Comparison of ENCODE assay signal across 8 cellular contexts in the genomic region with DNA sequence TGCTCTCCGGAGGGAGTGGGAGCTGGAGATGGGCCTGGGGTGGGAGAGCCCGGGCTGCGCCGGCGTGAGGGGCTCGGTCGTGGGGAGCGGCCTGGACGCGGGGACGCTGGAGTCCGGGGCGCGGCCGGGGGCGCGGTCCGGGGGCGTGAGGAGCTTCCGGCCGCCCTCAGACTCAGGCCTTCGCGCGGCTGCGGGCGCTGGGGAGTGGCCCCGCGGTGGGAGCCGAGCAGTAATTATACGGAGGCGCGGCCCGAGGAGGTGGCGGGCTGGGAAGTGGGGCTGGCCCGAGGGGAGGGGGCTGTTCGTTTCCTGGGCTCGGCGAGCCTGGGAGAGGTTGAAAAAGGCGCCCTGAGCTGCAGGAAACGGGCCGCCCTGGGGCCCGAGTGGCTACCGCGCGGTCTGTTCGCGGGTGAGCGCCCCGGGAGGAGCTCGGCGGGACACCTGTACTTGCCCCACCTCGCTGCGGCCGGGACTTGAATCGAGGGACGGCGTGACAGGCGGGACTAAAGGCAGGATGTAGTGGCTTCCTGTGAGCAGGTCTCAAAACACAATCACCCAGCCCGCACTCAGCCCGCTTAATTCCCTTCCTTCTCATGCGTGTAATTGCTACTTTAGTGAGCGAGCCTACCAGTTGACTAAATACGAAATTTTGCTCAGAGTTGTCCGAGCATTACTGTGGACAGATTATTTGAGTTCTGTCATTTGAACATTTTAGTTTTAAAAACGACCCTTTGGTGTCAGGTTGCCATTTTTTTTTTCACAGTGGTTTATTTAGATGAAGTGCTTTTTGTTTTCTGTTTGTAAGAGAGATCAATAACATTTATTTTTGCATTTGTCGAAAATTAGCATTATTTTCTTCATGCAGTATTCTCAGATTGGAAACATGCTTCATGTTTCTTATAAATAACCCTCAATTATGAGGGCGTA. TPM values are rescaled to one million over a fixed set of nuclear protein-coding genes. Genes with fewer than 3 reads are reported as not detected.
DNase-seq lines count a peak whose midpoint lies in the region; TF ChIP-seq lines count a peak whose summit lies in the region.

No MANE protein-coding gene starts in this region.

- H3K4me3 Mint-ChIP-seq in H9, result peak overlapping the region; percentile 79 to 84

- peak overlapping the region; percentile 80 for H3K4me3 ChIP-seq in Loucy (ENCODE audit: low read length, poor library complexity, severe bottlenecking)
- peak overlapping the region; percentile 68 to 85 for H3K4me3 ChIP-seq in neutrophil (ENCODE audit: low read depth in 1 of 2, low read length in 1 of 2)
- peak overlapping the region; percentile 82 to 92 for H3K4me3 ChIP-seq in testis

- H2BK12ac ChIP-seq in H9 (ENCODE audit: insufficient read length, low read depth, low read length), result no peak overlapping the region

- no CpG with 5 or more reads among the region's 67 CpGs for WGBS in H9 (ENCODE audit: extremely low coverage, insufficient read length, low lambda C conversion rate)
- WGBS in testis, 2 donors, result 3 to 8% methylated on average over 9 to 50 of the region's 67 CpGs

- H3K4ac ChIP-seq in H9 (ENCODE audit: low read depth, low read length), result no peak overlapping the region

- no peak overlapping the region for H2BK20ac ChIP-seq in H9 (ENCODE audit: low read depth, low read length, poor library complexity, severe bottlenecking)

- H3K56ac ChIP-seq in H9 (ENCODE audit: insufficient read length, low read depth, low read length), result no peak overlapping the region

- H2AK5ac ChIP-seq in H9 (ENCODE audit: insufficient read length, low read length), result no peak overlapping the region

- peak overlapping the region in 2 of 3 experiments; percentile 55 to 89; a peak in 3 of 7 replicates for H3K27ac Mint-ChIP-seq in H9

- no peak overlapping the region for H2BK5ac ChIP-seq in H9 (ENCODE audit: insufficient read length, low read length)

- H3K9ac ChIP-seq in ES-I3 (ENCODE audit: low read depth, low read length) (peak overlapping the region; percentile 95), H9 (ENCODE audit: extremely low read depth, insufficient read length, low read length) (peak overlapping the region; percentile 54), Loucy (ENCODE audit: low read depth, low read length, poor library complexity, severe bottlenecking) (peak overlapping the region; percentile 80)

- TF ChIP-seq CTCF in H9 (conservative IDR thresholded peaks at IDR 0.05) (no peak), Loucy (conservative IDR thresholded peaks at IDR 0.05; ENCODE audit: low read length) (no peak), neutrophil (IDR thresholded peaks at IDR 0.05) (no peak), testis (IDR thresholded peaks at IDR 0.05) (no peak)

- H3K23ac ChIP-seq in H9 (ENCODE audit: insufficient read length, low read depth, low read length), result no peak overlapping the region

- no peak overlapping the region for H2BK15ac ChIP-seq in H9 (ENCODE audit: low read depth, low read length)

- no peak overlapping the region for H3K18ac ChIP-seq in H9 (ENCODE audit: insufficient read length, low read depth, low read length)

- peaks cover 12% of the 10 kb centered on the region for H3K4me1 ChIP-seq in ES-I3 (ENCODE audit: insufficient read depth, low read length)
- peaks cover 2% of the 10 kb centered on the region; the same call in 1 of the 2 replicates for H3K4me1 ChIP-seq in H9 (ENCODE audit: insufficient read depth, low read length)
- peaks cover 61% of the 10 kb centered on the region for H3K4me1 ChIP-seq in Loucy (ENCODE audit: insufficient read depth, low read length, poor library complexity, severe bottlenecking)
- H3K4me1 ChIP-seq in neutrophil (ENCODE audit: control insufficient read depth in 1 of 2, insufficient read depth in 1 of 2, low read depth in 1 of 2, low read length in 1 of 2), result peaks cover 69 to 88% of the 10 kb centered on the region in 2 experiments
- peaks cover 4% of the 10 kb centered on the region for H3K4me1 ChIP-seq in testis

- H3K36me3 ChIP-seq in ES-I3 (ENCODE audit: insufficient read depth, low read length), result no peaks in the 10 kb centered on the region
- no peaks in the 10 kb centered on the region for H3K36me3 ChIP-seq in Loucy (ENCODE audit: insufficient read depth, low read length)
- H3K36me3 ChIP-seq in neutrophil, result no peaks in the 10 kb centered on the region
- H3K36me3 ChIP-seq in testis (ENCODE audit: low read depth, missing control alignments), result no peaks in the 10 kb centered on the region

- H3K9me3 Mint-ChIP-seq in H9, result no peaks in the 10 kb centered on the region

- no peaks in the 10 kb centered on the region for H3K27me3 ChIP-seq in H9 (ENCODE audit: insufficient read depth, low read length)
- peaks cover 6% of the 10 kb centered on the region for H3K27me3 ChIP-seq in Loucy (ENCODE audit: insufficient read depth, low read length, poor library complexity, severe bottlenecking)
- H3K27me3 ChIP-seq in neutrophil, result no peaks in the 10 kb centered on the region
- H3K27me3 ChIP-seq in testis, result no peaks in the 10 kb centered on the region

- no peaks in the 10 kb centered on the region for H3K36me3 Mint-ChIP-seq in H9 (ENCODE audit: insufficient read depth in 1 of 3, low read depth in 3 of 3)

- H3K79me2 ChIP-seq in H9 (ENCODE audit: insufficient read depth, low read length) (peaks cover 7% of the 10 kb centered on the region; the same call in 1 of the 2 replicates), Loucy (ENCODE audit: insufficient read depth, low read length) (peaks cover 47% of the 10 kb centered on the region)

- peaks cover 11% of the 10 kb centered on the region; the same call in 1 of the 2 replicates for H3F3A ChIP-seq in Loucy (ENCODE audit: low read depth)

- H3K9me3 ChIP-seq in ES-I3 (ENCODE audit: control insufficient read depth, insufficient read depth, low read length) (no peaks in the 10 kb centered on the region), H9 (ENCODE audit: control insufficient read depth, low read depth, low read length) (no peaks in the 10 kb centered on the region), Loucy (ENCODE audit: insufficient read depth, low read depth, low read length) (no peaks in the 10 kb centered on the region), neutrophil (no peaks in the 10 kb centered on the region), testis (no peaks in the 10 kb centered on the region)

- H3K23me2 ChIP-seq in H9 (ENCODE audit: insufficient read length, low read depth, low read length, poor library complexity, severe bottlenecking), result no peaks in the 10 kb centered on the region

- H3K14ac ChIP-seq in H9 (ENCODE audit: insufficient read depth, low read length), result peak overlapping the region; percentile 93

- H4K20me1 ChIP-seq in H9 (ENCODE audit: control insufficient read depth, insufficient read depth, insufficient read length) (no peaks in the 10 kb centered on the region), Loucy (ENCODE audit: insufficient read depth, low read length, poor library complexity, severe bottlenecking) (peaks cover 41% of the 10 kb centered on the region)

- no peak overlapping the region for H4K91ac ChIP-seq in H9 (ENCODE audit: insufficient read length, low read depth, low read length)

- H3K4me2 ChIP-seq in H9 (ENCODE audit: insufficient read depth, insufficient read length, low read length), result peak overlapping the region; percentile 56
- peak overlapping the region; percentile 83 for H3K4me2 ChIP-seq in Loucy (ENCODE audit: low read depth, low read length, poor library complexity, severe bottlenecking)

- TF ChIP-seq POLR2A in Raji (IDR thresholded peaks at IDR 0.05; ENCODE audit: insufficient read depth, low read depth, low read length), result peak; percentile 73
- TF ChIP-seq POLR2A in testis (IDR thresholded peaks at IDR 0.05), result no peak

- H3K27ac ChIP-seq in H9 (ENCODE audit: insufficient read length, low read depth, low read length), result no peak overlapping the region
- peak overlapping the region; percentile 98 for H3K27ac ChIP-seq in neutrophil
- peak overlapping the region; percentile 79 to 96 for H3K27ac ChIP-seq in testis

- intact Hi-C loops in testis (cut with DNase I; ENCODE audit: low total_unique reads), result no loop called here

- H2AFZ ChIP-seq in H9 (ENCODE audit: low read length) (no peak overlapping the region), Loucy (ENCODE audit: low read length) (peak overlapping the region; percentile 71)

- no peak overlapping the region for H4K8ac ChIP-seq in H9 (replicated peaks; ENCODE audit: insufficient read length, low read depth, low read length)

- DNase-seq in H9 (peak; percentile 72), activated gamma-delta T cell (lab: John Stamatoyannopoulos, UW) (peak; percentile 74), foreskin melanocyte (peak; percentile 24), testis (peak; percentile 82)

- H3T11ph ChIP-seq in H9 (ENCODE audit: low read length), result no peak overlapping the region

- no peaks in the 10 kb centered on the region for H3K9me2 ChIP-seq in Loucy (replicated peaks; ENCODE audit: low read depth, low read length)

- H4K5ac ChIP-seq in H9 (ENCODE audit: insufficient read length, low read depth, low read length), result no peak overlapping the region

- no peak overlapping the region for H2BK120ac ChIP-seq in H9 (ENCODE audit: low read depth, low read length, poor library complexity, severe bottlenecking)

- H3K4me1 Mint-ChIP-seq in H9, result peaks cover 46 to 48% of the 10 kb centered on the region in 2 experiments

- peaks cover 2% of the 10 kb centered on the region; the same call in 1 of the 2 replicates for H3K27me3 Mint-ChIP-seq in H9 (ENCODE audit: low read depth)

- no peaks in the 10 kb centered on the region for H3K79me1 ChIP-seq in H9 (ENCODE audit: insufficient read depth, low read depth, low read length, poor library complexity, severe bottlenecking)

RNA-seq across cellular contexts. Expression of a gene that starts 0.9 kb away (rescaled TPM):
- total RNA-seq in H9 (2021) (21.5 and 24.4 TPM in 2 replicates), testis (10 to 100 TPM; 16.2 to 18.3 TPM)
- 18.2 TPM for polyA plus RNA-seq in testis (ENCODE audit: insufficient read depth, low read depth, low replicate concordance)

Comparison
In these comparisons a context has a peak if more than half of its experiments do, and no peak if none do; other contexts are left out.
1. DNase-seq: peak in every context shown above with its lines; median percentile 82 in testis; 74 in activated gamma-delta T cell; 72 in H9; 24 in foreskin melanocyte.